Comparison of ENCODE assay signal across 8 cellular contexts in the genomic region with DNA sequence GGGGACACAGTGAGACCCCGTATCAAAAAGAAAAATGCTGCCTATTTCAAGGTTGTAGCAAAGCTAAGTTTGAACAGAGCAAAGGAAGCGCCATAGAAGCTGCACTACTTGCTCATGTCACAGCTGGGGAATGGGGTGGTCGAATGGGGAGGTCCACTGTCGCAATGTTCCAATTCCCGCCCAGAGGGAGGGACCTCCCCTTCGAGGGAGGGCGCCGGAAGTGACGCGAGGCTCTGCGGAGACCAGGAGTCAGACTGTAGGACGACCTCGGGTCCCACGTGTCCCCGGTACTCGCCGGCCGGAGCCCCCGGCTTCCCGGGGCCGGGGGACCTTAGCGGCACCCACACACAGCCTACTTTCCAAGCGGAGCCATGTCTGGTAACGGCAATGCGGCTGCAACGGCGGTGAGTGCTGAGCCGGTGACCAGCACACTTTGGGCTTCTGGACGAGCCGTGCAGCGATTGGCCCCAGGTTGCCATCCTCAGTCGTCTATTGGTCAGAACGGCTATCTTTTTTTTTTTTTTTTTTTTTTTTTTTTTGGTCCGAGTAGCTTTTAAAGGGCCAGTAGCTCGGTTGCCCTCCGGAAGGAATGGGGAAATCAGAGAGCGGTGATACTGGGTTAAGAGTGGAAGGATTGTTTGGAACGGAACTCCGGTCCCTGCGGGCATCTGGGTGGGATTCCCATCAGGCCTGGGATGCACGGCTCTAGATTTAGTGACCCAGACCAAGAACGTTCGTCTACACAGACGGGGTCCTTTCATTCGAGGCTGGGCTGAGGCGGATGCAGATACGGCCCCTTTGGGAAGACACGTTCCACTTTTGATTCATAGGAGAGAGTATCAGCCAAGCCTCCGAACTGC. TPM values are rescaled to one million over a fixed set of nuclear protein-coding genes. Genes with fewer than 3 reads are reported as not detected.
DNase-seq lines count a peak whose midpoint lies in the region; ATAC-seq and TF ChIP-seq lines count a peak whose summit lies in the region.

A gene (plus strand): TSS at position 219 of the 860 bp plus-strand sequence. CDS start 153 bp downstream, at position 372.

- intact Hi-C loops in transverse colon (cut with DNase I; ENCODE audit: low total_unique reads), result no loop called here

- DNase-seq in GM12865 (ENCODE audit: low read depth) (peak; percentile 93), NCI-H1417 treated with DMSO at 0.1 percent for 48 hours (lab: John Stamatoyannopoulos, UW) (peak; percentile 84), SW480 (ENCODE audit: low spot score) (peak; percentile 92), cardiac muscle cell (ENCODE audit: low read depth in 1 of 2, low spot score in 1 of 2) (peak; percentile 93 to 96), transverse colon (peak; percentile 95)
- DNase-seq in activated naive CD8-positive, alpha-beta T cell treated with anti-CD3 and anti-CD28 coated beads, Interleukin-2, amount 50 U/mL, for 24 hours, result peak; percentile 92

- TF ChIP-seq CTCF in GM12865 (IDR thresholded peaks at IDR 0.05; ENCODE audit: insufficient read depth, low read depth, low read length, missing control alignments) (no peak), cardiac muscle cell (IDR thresholded peaks at IDR 0.05; ENCODE audit: low read depth, low read length) (no peak), parathyroid adenoma (IDR thresholded peaks at IDR 0.05) (no peak), transverse colon (IDR thresholded peaks at IDR 0.05) (no peak)

- H3K36me3 Mint-ChIP-seq in activated naive CD8-positive, alpha-beta T cell treated with anti-CD3 and anti-CD28 coated beads, Interleukin-2, amount 50 U/mL, for 24 hours (ENCODE audit: low read depth), result peaks cover 12% of the 10 kb centered on the region

- H3K4me1 Mint-ChIP-seq in activated naive CD8-positive, alpha-beta T cell treated with anti-CD3 and anti-CD28 coated beads, Interleukin-2, amount 50 U/mL, for 24 hours, result peaks cover 30% of the 10 kb centered on the region

- H3K4me3 ChIP-seq in GM12865 (ENCODE audit: low read depth, low read length) (peak within 1 kb of the TSS; percentile 94), cardiac muscle cell (peak within 1 kb of the TSS; percentile 82), parathyroid adenoma (ENCODE audit: low read depth, low read length) (peak within 1 kb of the TSS; percentile 90), transverse colon (peak within 1 kb of the TSS; percentile 61 to 90 (median 72))

- H3K27me3 ChIP-seq in cardiac muscle cell, result no peaks in the 10 kb centered on the region
- no peaks in the 10 kb centered on the region for H3K27me3 ChIP-seq in parathyroid adenoma (ENCODE audit: control insufficient read depth, insufficient read depth, low read length)
- no peaks in the 10 kb centered on the region for H3K27me3 ChIP-seq in transverse colon

- peak within 1 kb of the TSS; percentile 95 for H2AFZ ChIP-seq in parathyroid adenoma

- peak within 1 kb of the TSS; percentile 96 for H3K27ac Mint-ChIP-seq in activated naive CD8-positive, alpha-beta T cell treated with anti-CD3 and anti-CD28 coated beads, Interleukin-2, amount 50 U/mL, for 24 hours

- no peak within 1 kb of the TSS for H3K9ac ChIP-seq in parathyroid adenoma

- peak; percentile 54 for TF ChIP-seq POLR2A in transverse colon (IDR thresholded peaks at IDR 0.05)

- H3K79me2 ChIP-seq in parathyroid adenoma, result no peaks in the 10 kb centered on the region

- TF ChIP-seq EP300 in transverse colon (IDR thresholded peaks at IDR 0.05; ENCODE audit: low read depth), result no peak

- peak within 1 kb of the TSS; percentile 97 for H3K4me3 Mint-ChIP-seq in activated naive CD8-positive, alpha-beta T cell treated with anti-CD3 and anti-CD28 coated beads, Interleukin-2, amount 50 U/mL, for 24 hours

- WGBS in transverse colon (ENCODE audit: low coverage in 1 of 2), 2 donors, result 0 to 1% methylated on average over 12 to 49 of the region's 49 CpGs

- no peaks in the 10 kb centered on the region for H3K9me3 Mint-ChIP-seq in activated naive CD8-positive, alpha-beta T cell treated with anti-CD3 and anti-CD28 coated beads, Interleukin-2, amount 50 U/mL, for 24 hours

- H3K27ac ChIP-seq in cardiac muscle cell, result peak within 1 kb of the TSS; percentile 92
- H3K27ac ChIP-seq in parathyroid adenoma, result peak within 1 kb of the TSS; percentile 78
- peak within 1 kb of the TSS; percentile 89 to 98 (median 92) for H3K27ac ChIP-seq in transverse colon

- peak within 1 kb of the TSS; percentile 75 for H3K4me2 ChIP-seq in parathyroid adenoma (ENCODE audit: low read length)

- in situ Hi-C loops in transverse colon (cut with MboI; ENCODE audit: low pct_ligation_motif_present in 1 of 4, low pct_unique_long_range_greater_than_20kb in 1 of 4, low sequenced_read_pairs in 3 of 4), result no loop called here

- H3K4me1 ChIP-seq in cardiac muscle cell (ENCODE audit: low read depth) (peaks cover 6% of the 10 kb centered on the region), parathyroid adenoma (peaks cover 7% of the 10 kb centered on the region), transverse colon (peaks cover 10 to 15% (median 14%) of the 10 kb centered on the region in 4 donors)

- H3K9me3 ChIP-seq in cardiac muscle cell (ENCODE audit: low read depth) (no peaks in the 10 kb centered on the region), parathyroid adenoma (ENCODE audit: control insufficient read depth, low read length) (no peaks in the 10 kb centered on the region), transverse colon (no peaks in the 10 kb centered on the region)

- peak; percentile 86 for ATAC-seq in HG02763 (IDR thresholded peaks at IDR 0.05; ENCODE audit: unreplicated experiment)
- ATAC-seq in activated naive CD8-positive, alpha-beta T cell treated with anti-CD3 and anti-CD28 coated beads, Interleukin-2, amount 50 U/mL, for 24 hours, result peak; percentile 93

- H3K27me3 Mint-ChIP-seq in activated naive CD8-positive, alpha-beta T cell treated with anti-CD3 and anti-CD28 coated beads, Interleukin-2, amount 50 U/mL, for 24 hours, result no peaks in the 10 kb centered on the region

- peaks cover 16% of the 10 kb centered on the region for H3K36me3 ChIP-seq in cardiac muscle cell
- no peaks in the 10 kb centered on the region for H3K36me3 ChIP-seq in parathyroid adenoma (ENCODE audit: control insufficient read depth, insufficient read depth, low read length)
- peaks cover 0 to 12% (median 5%) of the 10 kb centered on the region in 4 donors for H3K36me3 ChIP-seq in transverse colon

RNA-seq across cellular contexts. Expression of the gene that starts here (rescaled TPM):
- total RNA-seq in cardiac muscle cell, result 9.6 and 17.2 TPM in 2 replicates
- 55.2 and 92.9 TPM in 2 replicates for polyA plus RNA-seq in cardiac muscle cell
- total RNA-seq in transverse colon, result 100 to 1,000 TPM in 1 of 4 donors, 10 to 100 TPM in 2, not detected in 1; 10.8 to 353 (median 21.3) TPM

Comparison
In these comparisons a context has a peak if more than half of its experiments do, and no peak if none do; other contexts are left out.
1. Peak in every context shown above with its lines: DNase-seq, ATAC-seq, H3K4me3 ChIP-seq and H3K27ac ChIP-seq.